9 cellular contexts compared by ENCODE assay signal in genomic region chr7:130893441-130893894, GRCh38.
A peak's percentile ranks its signal among the peaks of the same experiment; 100 is the strongest.
DNase-seq lines count a peak whose midpoint lies in the region; ATAC-seq and TF ChIP-seq lines count a peak whose summit lies in the region.
"Had no signal": no experiment of that assay in that cellular context is flagged by ENCODE, and none has a peak within 500 bp of the region (broad histone marks: within the 10 kb centered on the region; RNA-seq: fewer than 3 reads in every experiment).

No MANE protein-coding gene starts in this region.

- no peak overlapping the region for H3K4me2 ChIP-seq in MM.1S (ENCODE audit: low read depth, low read length)

- H3K36me3 ChIP-seq in CD8-positive, alpha-beta T cell (ENCODE audit: insufficient read depth, low read length), result peaks cover 13% of the 10 kb centered on the region
- H3K36me3 ChIP-seq in ovary (no peaks in the 10 kb centered on the region), MM.1S (replicated peaks; ENCODE audit: insufficient read depth, low read length) (no peaks in the 10 kb centered on the region)

- CTCF ChIA-PET in CD8-positive, alpha-beta T cell (lab: Charles Lee), result interaction anchor here (1.1 to 6.0 kb wide), 2 partner anchors 119 to 146 kb away, joined by 3 to 59 read pairs; no protein-coding TSS in a partner anchor

- peaks cover 67% of the 10 kb centered on the region for H3K36me3 Mint-ChIP-seq in CD8-positive, alpha-beta T cell
- H3K36me3 Mint-ChIP-seq in T-helper 17 cell (ENCODE audit: low read depth), result peaks cover 14% of the 10 kb centered on the region

- peaks cover 67% of the 10 kb centered on the region for H3K79me2 ChIP-seq in MM.1S (ENCODE audit: low read length)

- no peaks in the 10 kb centered on the region for H3K9me2 ChIP-seq in MM.1S (replicated peaks; ENCODE audit: insufficient read depth, low read length)

- H3K9ac ChIP-seq in MM.1S (ENCODE audit: low read length), result no peak overlapping the region

- no peak overlapping the region for H2AFZ ChIP-seq in MM.1S (ENCODE audit: low read length)

- no peak for DNase-seq in CD8-positive, alpha-beta T cell
- DNase-seq in T-helper 17 cell (no peak), fibroblast of gingiva (ENCODE audit: low read depth) (peak; percentile 76), ovary (no peak), MM.1S (no peak)
- DNase-seq: effector memory CD4-positive, alpha-beta T cell had no signal

- 14 to 17% (median 16%) methylated on average over 7 of the region's 7 CpGs for WGBS in ovary, 3 donors

- no peaks in the 10 kb centered on the region for H3K9me3 ChIP-seq in CD8-positive, alpha-beta T cell (ENCODE audit: low read length)
- H3K9me3 ChIP-seq in T-helper 17 cell (ENCODE audit: control insufficient read depth, low read length, poor library complexity, severe bottlenecking) (no peaks in the 10 kb centered on the region), ovary (no peaks in the 10 kb centered on the region), MM.1S (replicated peaks; ENCODE audit: insufficient read depth, low read length) (no peaks in the 10 kb centered on the region)

- no peak overlapping the region for H3K27ac ChIP-seq in CD8-positive, alpha-beta T cell (ENCODE audit: low read depth, low read length)
- peak overlapping the region; percentile 39 to 66 for H3K27ac ChIP-seq in ovary
- H3K27ac ChIP-seq in MM.1S (ENCODE audit: low read length), result no peak overlapping the region

- no peak overlapping the region for H3K4me3 ChIP-seq in CD8-positive, alpha-beta T cell (ENCODE audit: low read depth, low read length)
- no peak overlapping the region for H3K4me3 ChIP-seq in ovary
- no peak overlapping the region for H3K4me3 ChIP-seq in MM.1S (ENCODE audit: low read length)

- TF ChIP-seq POLR2A in ovary (IDR thresholded peaks at IDR 0.05), result no peak

- POLR2A ChIA-PET in CD8-positive, alpha-beta T cell (lab: Charles Lee), result interaction anchor here (0.8 to 1.2 kb wide), 3 partner anchors 95 to 479 kb away, joined by 3 read pairs; no protein-coding TSS in a partner anchor

- no peaks in the 10 kb centered on the region for H3K27me3 ChIP-seq in CD8-positive, alpha-beta T cell (ENCODE audit: insufficient read depth, low read length)
- H3K27me3 ChIP-seq in ovary, result no peaks in the 10 kb centered on the region
- H3K27me3 ChIP-seq in MM.1S (replicated peaks; ENCODE audit: insufficient read depth, low read length), result no peaks in the 10 kb centered on the region

- H3K4me1 Mint-ChIP-seq in CD8-positive, alpha-beta T cell (ENCODE audit: low read depth), result peaks cover 53% of the 10 kb centered on the region
- peaks cover 59% of the 10 kb centered on the region for H3K4me1 Mint-ChIP-seq in T-helper 17 cell

- no peaks in the 10 kb centered on the region for H3K9me3 Mint-ChIP-seq in CD8-positive, alpha-beta T cell

- H3K27ac Mint-ChIP-seq in CD8-positive, alpha-beta T cell, result peak overlapping the region; percentile 16
- H3K27ac Mint-ChIP-seq in T-helper 17 cell, result peak overlapping the region; percentile 94

- no peak overlapping the region for H3K4me3 Mint-ChIP-seq in CD8-positive, alpha-beta T cell
- peak overlapping the region; percentile 86 for H3K4me3 Mint-ChIP-seq in T-helper 17 cell

- no peak for TF ChIP-seq CTCF in CD8-positive, alpha-beta T cell (IDR thresholded peaks at IDR 0.05)
- TF ChIP-seq CTCF in ovary (IDR thresholded peaks at IDR 0.05), result no peak
- TF ChIP-seq CTCF in MM.1S (IDR thresholded peaks at IDR 0.05; ENCODE audit: low read length), result no peak

- no peaks in the 10 kb centered on the region for H4K20me1 ChIP-seq in MM.1S (ENCODE audit: insufficient read depth, low read length)

- peak; percentile 12 for ATAC-seq in CD8-positive, alpha-beta T cell
- peak; percentile 7 for ATAC-seq in T-helper 17 cell
- no peak for ATAC-seq in GM21526 (IDR thresholded peaks at IDR 0.05; ENCODE audit: low FRiP score, unreplicated experiment)
- ATAC-seq in HG03025 (IDR thresholded peaks at IDR 0.05; ENCODE audit: low FRiP score, unreplicated experiment), result no peak
- ATAC-seq in HG02763 (IDR thresholded peaks at IDR 0.05; ENCODE audit: unreplicated experiment), result no peak

- H3K4me1 ChIP-seq in CD8-positive, alpha-beta T cell (ENCODE audit: insufficient read depth, low read length), result peaks cover 38% of the 10 kb centered on the region
- H3K4me1 ChIP-seq in ovary (ENCODE audit: insufficient read depth) (peaks cover 8% of the 10 kb centered on the region), MM.1S (ENCODE audit: low read length) (no peaks in the 10 kb centered on the region)

- TF ChIP-seq EP300 in ovary (IDR thresholded peaks at IDR 0.05), result no peak

- intact Hi-C loops in CD8-positive, alpha-beta T cell (cut with DNase I, micrococcal nuclease), result no loop called here
- intact Hi-C loops in ovary (cut with DNase I), result loop anchor here (10.0 kb wide), 3 partner anchors 111 to 621 kb away; no protein-coding TSS in a partner anchor

- no peaks in the 10 kb centered on the region for H3K27me3 Mint-ChIP-seq in CD8-positive, alpha-beta T cell (ENCODE audit: low read depth)
- H3K27me3 Mint-ChIP-seq in T-helper 17 cell, result no peaks in the 10 kb centered on the region

- H3F3A ChIP-seq in MM.1S (ENCODE audit: insufficient read depth, low read length), result no peaks in the 10 kb centered on the region

Comparison
In these comparisons a context has a peak if more than half of its experiments do, and no peak if none do; other contexts are left out.
1. ATAC-seq: peak in CD8-positive, alpha-beta T cell (single experiment) and T-helper 17 cell (single experiment); none in GM21526 (single experiment), HG03025 (single experiment) and HG02763 (single experiment).
2. H3K27ac ChIP-seq: peak in ovary (2 of 2); none in CD8-positive, alpha-beta T cell (single experiment) and MM.1S (single experiment).
3. intact Hi-C loops: an anchor here in ovary (10.0 kb wide); none called in CD8-positive, alpha-beta T cell.